In the genomic region with DNA sequence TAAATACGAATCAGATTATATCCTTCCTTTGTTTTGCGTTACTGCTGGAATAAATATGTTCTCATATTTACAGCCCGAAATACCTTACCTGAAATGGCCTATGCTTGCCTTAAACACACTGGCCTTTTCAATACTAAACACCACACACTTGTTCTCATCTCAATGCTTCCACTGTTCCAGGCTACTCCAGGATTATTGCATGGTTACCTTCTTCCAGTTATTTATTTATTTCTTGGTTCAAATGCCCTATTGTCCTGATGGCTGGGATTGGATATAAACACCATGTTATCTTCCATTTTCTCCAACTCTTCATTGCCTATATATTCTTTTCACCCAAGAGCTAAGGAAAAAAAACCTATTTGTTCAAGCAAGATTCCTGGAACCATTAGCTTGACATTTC, we compare ENCODE assay signal across 9 cellular contexts.
"Had no signal": no experiment of that assay in that cellular context is flagged by ENCODE, and none has a peak within 500 bp of the region (broad histone marks: within the 10 kb centered on the region; RNA-seq: fewer than 3 reads in every experiment).

No MANE protein-coding gene starts in this region.

- H3K9ac ChIP-seq: GM23248 had no signal

- FAIRE-seq: K562 had no signal

- H3K4me3 Mint-ChIP-seq: HFFc6 had no signal

- H2AFZ ChIP-seq: GM23248 had no signal

- H3K27ac Mint-ChIP-seq: HFFc6 had no signal

- H3K9me3 ChIP-seq: HAP-1 had no signal

- ATAC-seq: HCT116, K562 had no signal

- H3K4me3 ChIP-seq: GM23248, HAP-1, K562 had no signal

- DNase-seq: GM23248, H7, HFFc6, IMR-90, KG1 had no signal

- H3K36me3 ChIP-seq: HAP-1 had no signal

- H3K27ac ChIP-seq: GM23248, HL-60 had no signal
